ENCODE assay signal across 8 cellular contexts in the genomic region with DNA sequence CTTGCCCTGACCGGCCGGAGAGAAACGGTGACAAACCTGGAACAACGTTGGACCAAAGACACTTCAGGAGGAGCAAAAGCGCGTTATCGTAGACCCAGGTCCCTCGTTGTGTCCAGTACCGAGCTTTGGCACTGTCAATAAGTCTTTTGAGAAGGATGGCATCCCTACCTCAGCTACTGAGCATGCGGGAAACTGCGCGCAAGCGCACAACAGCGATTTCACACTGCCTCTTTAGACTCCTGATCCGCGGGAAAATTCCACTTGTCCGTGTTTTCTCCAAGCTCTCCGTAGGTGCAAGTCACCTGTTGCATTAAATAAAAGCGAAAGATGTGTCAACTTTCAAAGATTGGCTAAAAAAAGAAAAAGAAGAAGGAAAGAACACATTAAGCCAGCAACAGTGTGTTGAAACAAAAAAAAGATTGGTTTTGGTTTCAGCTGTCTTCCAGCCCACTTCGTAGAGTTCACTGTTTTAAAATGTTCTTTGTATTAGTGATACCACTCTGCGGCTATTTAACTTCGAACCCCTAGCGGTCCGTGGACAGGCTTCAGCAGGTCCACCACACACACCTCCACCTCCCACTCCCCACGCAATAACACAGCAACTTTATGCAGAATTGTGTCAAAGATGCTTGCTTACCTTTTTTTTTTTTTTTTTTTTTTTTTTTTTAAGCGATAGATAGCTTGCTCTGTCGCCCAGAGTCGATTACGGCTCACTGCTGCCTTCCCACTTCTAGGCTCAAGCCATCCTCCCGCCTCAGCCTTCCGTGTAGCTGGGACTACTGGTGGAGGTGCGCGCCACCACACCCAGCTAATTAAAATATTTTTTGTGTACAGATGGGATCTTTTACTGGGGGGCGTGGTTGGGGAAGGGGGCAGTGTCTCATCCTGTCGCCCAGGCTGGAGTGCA. TPM values are rescaled to one million over a fixed set of nuclear protein-coding genes. Genes with fewer than 3 reads are reported as not detected.
DNase-seq lines count a peak whose midpoint lies in the region; ATAC-seq and TF ChIP-seq lines count a peak whose summit lies in the region.

A gene with protein sequence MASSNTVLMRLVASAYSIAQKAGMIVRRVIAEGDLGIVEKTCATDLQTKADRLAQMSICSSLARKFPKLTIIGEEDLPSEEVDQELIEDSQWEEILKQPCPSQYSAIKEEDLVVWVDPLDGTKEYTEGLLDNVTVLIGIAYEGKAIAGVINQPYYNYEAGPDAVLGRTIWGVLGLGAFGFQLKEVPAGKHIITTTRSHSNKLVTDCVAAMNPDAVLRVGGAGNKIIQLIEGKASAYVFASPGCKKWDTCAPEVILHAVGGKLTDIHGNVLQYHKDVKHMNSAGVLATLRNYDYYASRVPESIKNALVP (minus strand): TSS at position 139 of the 907 bp plus-strand sequence. CDS start 9,942 bp downstream, outside the sequence.

- H2AFZ ChIP-seq in trophoblast cell (ENCODE audit: insufficient read depth, low read length, poor library complexity) = peak within 1 kb of the TSS; percentile 64

- peak within 1 kb of the TSS; percentile 99 for H3K4me2 ChIP-seq in trophoblast cell (ENCODE audit: low read length)

- no peak within 1 kb of the TSS for H2BK120ac ChIP-seq in trophoblast cell (ENCODE audit: insufficient read depth, low read length, poor library complexity)

- H2AK5ac ChIP-seq in trophoblast cell (ENCODE audit: low read length) = no peak within 1 kb of the TSS

- H3K9me3 ChIP-seq in cardiac muscle cell (ENCODE audit: low read depth) (no peaks in the 10 kb centered on the region), trophoblast cell (ENCODE audit: insufficient read depth, low read depth, low read length) (no peaks in the 10 kb centered on the region), transverse colon (no peaks in the 10 kb centered on the region)

- H3K4me3 ChIP-seq in cardiac muscle cell (peak within 1 kb of the TSS; percentile 65), trophoblast cell (ENCODE audit: low read depth, low read length) (peak within 1 kb of the TSS; percentile 82), transverse colon (peak within 1 kb of the TSS; percentile 35 to 66 (median 52))

- TF ChIP-seq EP300 in transverse colon (IDR thresholded peaks at IDR 0.05; ENCODE audit: low read depth) = no peak

- peaks cover 4% of the 10 kb centered on the region for H3K36me3 Mint-ChIP-seq in activated naive CD8-positive, alpha-beta T cell treated with anti-CD3 and anti-CD28 coated beads, Interleukin-2, amount 50 U/mL, for 24 hours (ENCODE audit: low read depth)

- no peak within 1 kb of the TSS for H3K18ac ChIP-seq in trophoblast cell (ENCODE audit: low read length)

- TF ChIP-seq CTCF in GM12873 (IDR thresholded peaks at IDR 0.05; ENCODE audit: insufficient read depth, low read depth, low read length, missing control alignments) (peak; percentile 35), cardiac muscle cell (IDR thresholded peaks at IDR 0.05; ENCODE audit: low read depth, low read length) (no peak), transverse colon (IDR thresholded peaks at IDR 0.05) (peak in 2 of 5 experiments; percentile 22 to 37)

- peak within 1 kb of the TSS; percentile 98 for H3K4me3 Mint-ChIP-seq in activated naive CD8-positive, alpha-beta T cell treated with anti-CD3 and anti-CD28 coated beads, Interleukin-2, amount 50 U/mL, for 24 hours

- H3K27me3 ChIP-seq in cardiac muscle cell (no peaks in the 10 kb centered on the region), trophoblast cell (ENCODE audit: insufficient read depth, low read length) (no peaks in the 10 kb centered on the region), transverse colon (no peaks in the 10 kb centered on the region)

- H3K4me1 Mint-ChIP-seq in activated naive CD8-positive, alpha-beta T cell treated with anti-CD3 and anti-CD28 coated beads, Interleukin-2, amount 50 U/mL, for 24 hours = peaks cover 18% of the 10 kb centered on the region

- H3K27ac Mint-ChIP-seq in activated naive CD8-positive, alpha-beta T cell treated with anti-CD3 and anti-CD28 coated beads, Interleukin-2, amount 50 U/mL, for 24 hours = peak within 1 kb of the TSS; percentile 90

- H3K4ac ChIP-seq in trophoblast cell (ENCODE audit: low read depth, low read length) = no peak within 1 kb of the TSS

- H3K27ac ChIP-seq in cardiac muscle cell (no peak within 1 kb of the TSS), trophoblast cell (ENCODE audit: low read depth, low read length) (no peak within 1 kb of the TSS), transverse colon (peak within 1 kb of the TSS; percentile 72 to 85 (median 77))

- peaks cover 4% of the 10 kb centered on the region for H3K27me3 Mint-ChIP-seq in activated naive CD8-positive, alpha-beta T cell treated with anti-CD3 and anti-CD28 coated beads, Interleukin-2, amount 50 U/mL, for 24 hours

- ATAC-seq in HG02763 (IDR thresholded peaks at IDR 0.05; ENCODE audit: unreplicated experiment) = peak; percentile 69
- ATAC-seq in activated naive CD8-positive, alpha-beta T cell treated with anti-CD3 and anti-CD28 coated beads, Interleukin-2, amount 50 U/mL, for 24 hours = peak; percentile 82

- H2BK12ac ChIP-seq in trophoblast cell (ENCODE audit: low read length) = no peak within 1 kb of the TSS

- H3K14ac ChIP-seq in trophoblast cell (ENCODE audit: low read length) = no peak within 1 kb of the TSS

- intact Hi-C loops in transverse colon (cut with DNase I; ENCODE audit: low total_unique reads) = no loop called here

- peak within 1 kb of the TSS; percentile 96 for H3K9ac ChIP-seq in trophoblast cell (ENCODE audit: low read length)

- in situ Hi-C loops in transverse colon (cut with MboI; ENCODE audit: low pct_ligation_motif_present in 1 of 4, low pct_unique_long_range_greater_than_20kb in 1 of 4, low sequenced_read_pairs in 3 of 4) = no loop called here

- H3K36me3 ChIP-seq in cardiac muscle cell (no peaks in the 10 kb centered on the region), trophoblast cell (ENCODE audit: control insufficient read depth in 1 of 2, insufficient read depth in 2 of 2, low read length in 2 of 2) (no peaks in the 10 kb centered on the region), transverse colon (no peaks in the 10 kb centered on the region)

- peak; percentile 75 for TF ChIP-seq POLR2A in transverse colon (IDR thresholded peaks at IDR 0.05)

- peaks cover 6% of the 10 kb centered on the region for H3K79me2 ChIP-seq in trophoblast cell (ENCODE audit: control insufficient read depth, insufficient read depth, low read length, poor library complexity)

- peak within 1 kb of the TSS; percentile 73 for H4K8ac ChIP-seq in trophoblast cell (ENCODE audit: low read depth, low read length)

- H3K4me1 ChIP-seq in cardiac muscle cell (ENCODE audit: low read depth) (peaks cover 4% of the 10 kb centered on the region), trophoblast cell (ENCODE audit: control insufficient read depth in 1 of 2, insufficient read depth in 2 of 2, low read length in 2 of 2) (peaks cover 0 to 3% of the 10 kb centered on the region in 2 experiments), transverse colon (peaks cover 8 to 15% (median 12%) of the 10 kb centered on the region in 4 donors)

- H3K9me3 Mint-ChIP-seq in activated naive CD8-positive, alpha-beta T cell treated with anti-CD3 and anti-CD28 coated beads, Interleukin-2, amount 50 U/mL, for 24 hours = no peaks in the 10 kb centered on the region

- no peak within 1 kb of the TSS for H3K23ac ChIP-seq in trophoblast cell (ENCODE audit: low read length)

- no peak within 1 kb of the TSS for H4K91ac ChIP-seq in trophoblast cell (ENCODE audit: low read depth, low read length)

- no peak within 1 kb of the TSS for H2BK5ac ChIP-seq in trophoblast cell (ENCODE audit: low read depth, low read length, poor library complexity)

- no CpG with 5 or more reads among the region's 35 CpGs for WGBS in trophoblast cell (ENCODE audit: extremely low coverage, insufficient coverage, insufficient read length)
- 4 to 6% methylated on average over 19 to 35 of the region's 35 CpGs for WGBS in transverse colon (ENCODE audit: low coverage in 1 of 2), 2 donors

- H3K79me1 ChIP-seq in trophoblast cell (ENCODE audit: low read length) = peaks cover 5% of the 10 kb centered on the region

- H4K12ac ChIP-seq in trophoblast cell (ENCODE audit: low read depth, low read length) = no peak within 1 kb of the TSS

- DNase-seq in NCI-H1417 treated with DMSO at 0.1 percent for 48 hours (lab: John Stamatoyannopoulos, UW) (peak; percentile 94), SW480 (ENCODE audit: low spot score) (peak; percentile 97), cardiac muscle cell (ENCODE audit: low read depth in 1 of 2, low spot score in 1 of 2) (peak; percentile 94 to 95), trophoblast cell (peak; percentile 97 to 100), transverse colon (peak; percentile 99)
- peak; percentile 98 for DNase-seq in activated naive CD8-positive, alpha-beta T cell treated with anti-CD3 and anti-CD28 coated beads, Interleukin-2, amount 50 U/mL, for 24 hours

RNA-seq across cellular contexts. Expression of the gene that starts here (rescaled TPM):
- 27.7 and 29.7 TPM in 2 replicates for total RNA-seq in cardiac muscle cell
- 12.4 and 15.5 TPM in 2 replicates for polyA plus RNA-seq in cardiac muscle cell
- polyA plus RNA-seq in trophoblast cell (2013) = 18.5 and 19.6 TPM in 2 replicates
- total RNA-seq in transverse colon = 10 to 100 TPM; 17.7 to 73.9 (median 45.7) TPM

Comparison
In these comparisons a context has a peak if more than half of its experiments do, and no peak if none do; other contexts are left out.
1. H3K27ac ChIP-seq: peak in transverse colon (4 of 4); none in cardiac muscle cell (single experiment) and trophoblast cell (single experiment).
2. Peak in every context shown above with its lines, with median percentiles within 50 percentile points of each other: DNase-seq and H3K4me3 ChIP-seq.